In the genomic region with DNA sequence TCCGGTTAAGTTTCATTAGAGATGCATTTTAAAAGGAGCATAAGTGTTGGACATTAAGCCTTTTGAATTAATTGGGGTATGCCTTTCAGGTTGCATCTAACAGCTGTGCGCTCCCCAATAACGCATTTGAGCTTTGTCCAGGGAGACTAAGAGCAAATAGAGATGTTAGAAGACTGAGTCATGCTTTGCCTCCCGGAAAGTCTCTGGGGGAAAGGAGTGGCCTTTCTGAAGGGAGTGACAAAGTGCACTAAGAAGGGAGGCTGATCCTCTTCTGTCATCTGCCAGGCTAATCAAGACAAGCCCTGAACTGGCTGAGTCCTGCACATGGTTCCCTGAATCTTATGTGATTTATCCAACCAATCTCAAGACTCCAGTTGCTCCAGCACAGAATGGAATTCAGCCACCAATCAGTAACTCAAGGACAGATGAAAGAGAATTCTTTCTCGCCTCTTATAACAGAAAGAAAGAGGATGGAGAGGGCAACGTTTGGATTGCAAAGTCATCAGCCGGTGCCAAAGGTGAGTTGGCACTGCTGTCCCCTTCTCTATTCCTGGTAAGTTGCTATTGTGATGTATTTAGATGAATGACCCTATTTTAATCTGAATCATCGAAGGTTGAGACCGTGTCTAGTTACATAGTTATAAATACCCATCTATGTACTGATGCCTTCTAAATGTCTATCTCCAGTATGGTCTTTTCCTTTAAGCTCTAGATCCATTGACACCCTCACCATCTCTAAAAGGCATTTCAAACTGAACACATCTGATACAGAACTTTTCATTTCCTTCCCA, we compare ENCODE assay signal across 10 cellular contexts. TPM values are rescaled to one million over a fixed set of nuclear protein-coding genes. Genes with fewer than 3 reads are reported as not detected.
A peak's percentile ranks its signal among the peaks of the same experiment; 100 is the strongest.
DNase-seq lines count a peak whose midpoint lies in the region; ATAC-seq, FAIRE-seq and TF ChIP-seq lines count a peak whose summit lies in the region.
"Had no signal": no experiment of that assay in that cellular context is flagged by ENCODE, and none has a peak within 500 bp of the region (broad histone marks: within the 10 kb centered on the region; RNA-seq: fewer than 3 reads in every experiment).

No MANE protein-coding gene starts in this region.

- H3K79me1 ChIP-seq in trophoblast cell (ENCODE audit: low read length) = no peaks in the 10 kb centered on the region

- H3K27ac ChIP-seq in esophagus muscularis mucosa (replicated peaks in 1 of 4) = no peak overlapping the region
- no peak overlapping the region for H3K27ac ChIP-seq in trophoblast cell (ENCODE audit: low read depth, low read length)
- H3K27ac ChIP-seq in CD8-positive, alpha-beta T cell (ENCODE audit: low read depth, low read length) = no peak overlapping the region
- H3K27ac ChIP-seq in tibial artery = no peak overlapping the region

- no peaks in the 10 kb centered on the region for H3K9me3 Mint-ChIP-seq in CD8-positive, alpha-beta T cell
- H3K9me3 Mint-ChIP-seq: natural killer cell treated with Interleukin-12 subunit alpha and Interleukin-12 subunit beta and Interleukin-15 and Interleukin-18, amount 100 ng/mL, for 72 hours had no signal

- no peak overlapping the region for H2BK5ac ChIP-seq in trophoblast cell (ENCODE audit: low read depth, low read length, poor library complexity)

- H3K9me3 ChIP-seq in esophagus muscularis mucosa = no peaks in the 10 kb centered on the region
- H3K9me3 ChIP-seq in trophoblast cell (ENCODE audit: insufficient read depth, low read depth, low read length) = no peaks in the 10 kb centered on the region
- H3K9me3 ChIP-seq in CD8-positive, alpha-beta T cell (ENCODE audit: low read length) = no peaks in the 10 kb centered on the region
- H3K9me3 ChIP-seq in tibial artery = no peaks in the 10 kb centered on the region

- H3K4me1 ChIP-seq in esophagus muscularis mucosa (peaks cover 0 to 4% (median 2%) of the 10 kb centered on the region in 4 donors), trophoblast cell (ENCODE audit: control insufficient read depth in 1 of 2, insufficient read depth in 2 of 2, low read length in 2 of 2) (no peaks in the 10 kb centered on the region), tibial artery (peaks cover 0 to 12% (median 5%) of the 10 kb centered on the region in 4 donors)
- H3K4me1 ChIP-seq in CD8-positive, alpha-beta T cell (ENCODE audit: insufficient read depth, low read length) = no peaks in the 10 kb centered on the region

- CTCF ChIA-PET in CD8-positive, alpha-beta T cell (lab: Charles Lee) = interaction anchor here (1.2 to 5.5 kb wide), 3 partner anchors 11 to 13 kb away, joined by 3 to 30 read pairs (median 6); no protein-coding TSS in a partner anchor

- H3K9ac ChIP-seq in trophoblast cell (ENCODE audit: low read length) = no peak overlapping the region

- H3K4me2 ChIP-seq in trophoblast cell (ENCODE audit: low read length) = no peak overlapping the region

- no peak for TF ChIP-seq CTCF in esophagus muscularis mucosa (IDR thresholded peaks at IDR 0.05)
- no peak for TF ChIP-seq CTCF in CD8-positive, alpha-beta T cell (IDR thresholded peaks at IDR 0.05)
- TF ChIP-seq CTCF in tibial artery (IDR thresholded peaks at IDR 0.05) = no peak

- no peak overlapping the region for H4K12ac ChIP-seq in trophoblast cell (ENCODE audit: low read depth, low read length)

- H3K27me3 ChIP-seq in esophagus muscularis mucosa (no peaks in the 10 kb centered on the region), trophoblast cell (ENCODE audit: insufficient read depth, low read length) (no peaks in the 10 kb centered on the region), tibial artery (no peaks in the 10 kb centered on the region)
- H3K27me3 ChIP-seq in CD8-positive, alpha-beta T cell (ENCODE audit: insufficient read depth, low read length) = no peaks in the 10 kb centered on the region

- H3K4ac ChIP-seq in trophoblast cell (ENCODE audit: low read depth, low read length) = no peak overlapping the region

- intact Hi-C loops in esophagus muscularis mucosa (cut with DNase I) = no loop called here
- intact Hi-C loops in CD8-positive, alpha-beta T cell (cut with DNase I, micrococcal nuclease) = no loop called here
- intact Hi-C loops in tibial artery (cut with DNase I; ENCODE audit: low total_unique reads) = no loop called here

- no peak for FAIRE-seq in RCC 7860 (lab: Jason Lieb, UNC)

- H3K4me1 Mint-ChIP-seq in CD8-positive, alpha-beta T cell (ENCODE audit: low read depth) = no peaks in the 10 kb centered on the region

- ATAC-seq in CD8-positive, alpha-beta T cell = no peak
- ATAC-seq: natural killer cell treated with Interleukin-12 subunit alpha and Interleukin-12 subunit beta and Interleukin-15 and Interleukin-18, amount 100 ng/mL, for 72 hours had no signal

- no peak overlapping the region for H2BK120ac ChIP-seq in trophoblast cell (ENCODE audit: insufficient read depth, low read length, poor library complexity)

- H4K8ac ChIP-seq in trophoblast cell (ENCODE audit: low read depth, low read length) = no peak overlapping the region

- WGBS in esophagus muscularis mucosa = 79% methylated on average over 9 of the region's 9 CpGs
- no CpG with 5 or more reads among the region's 9 CpGs for WGBS in trophoblast cell (ENCODE audit: extremely low coverage, insufficient coverage, insufficient read length)

- H3K4me3 ChIP-seq in esophagus muscularis mucosa (no peak overlapping the region), trophoblast cell (ENCODE audit: low read depth, low read length) (no peak overlapping the region), tibial artery (no peak overlapping the region)
- H3K4me3 ChIP-seq in CD8-positive, alpha-beta T cell (ENCODE audit: low read depth, low read length) = no peak overlapping the region

- no peak overlapping the region for H2BK12ac ChIP-seq in trophoblast cell (ENCODE audit: low read length)

- H3K36me3 ChIP-seq in esophagus muscularis mucosa (peaks cover 0 to 24% (median 15%) of the 10 kb centered on the region in 4 donors), trophoblast cell (ENCODE audit: control insufficient read depth in 1 of 2, insufficient read depth in 2 of 2, low read length in 2 of 2) (peaks cover 3 to 7% of the 10 kb centered on the region in 2 experiments), tibial artery (peaks cover 9 to 24% (median 17%) of the 10 kb centered on the region in 3 donors)
- H3K36me3 ChIP-seq in CD8-positive, alpha-beta T cell (ENCODE audit: insufficient read depth, low read length) = peaks cover 7% of the 10 kb centered on the region

- H3K14ac ChIP-seq in trophoblast cell (ENCODE audit: low read length) = no peak overlapping the region

- no peak overlapping the region for H3K18ac ChIP-seq in trophoblast cell (ENCODE audit: low read length)

- no peak for TF ChIP-seq POLR2A in esophagus muscularis mucosa (IDR thresholded peaks at IDR 0.05; ENCODE audit: low read depth)

- H4K91ac ChIP-seq in trophoblast cell (ENCODE audit: low read depth, low read length) = no peak overlapping the region

- no peak overlapping the region for H3K4me3 Mint-ChIP-seq in CD8-positive, alpha-beta T cell
- H3K4me3 Mint-ChIP-seq: natural killer cell treated with Interleukin-12 subunit alpha and Interleukin-12 subunit beta and Interleukin-15 and Interleukin-18, amount 100 ng/mL, for 72 hours had no signal

- no peak overlapping the region for H3K27ac Mint-ChIP-seq in CD8-positive, alpha-beta T cell
- H3K27ac Mint-ChIP-seq: natural killer cell treated with Interleukin-12 subunit alpha and Interleukin-12 subunit beta and Interleukin-15 and Interleukin-18, amount 100 ng/mL, for 72 hours had no signal

- no peak overlapping the region for H2AK5ac ChIP-seq in trophoblast cell (ENCODE audit: low read length)

- H3K79me2 ChIP-seq in trophoblast cell (ENCODE audit: control insufficient read depth, insufficient read depth, low read length, poor library complexity) = no peaks in the 10 kb centered on the region

- H3K36me3 Mint-ChIP-seq in CD8-positive, alpha-beta T cell = peaks cover 12% of the 10 kb centered on the region
- H3K36me3 Mint-ChIP-seq: natural killer cell treated with Interleukin-12 subunit alpha and Interleukin-12 subunit beta and Interleukin-15 and Interleukin-18, amount 100 ng/mL, for 72 hours had no signal

- DNase-seq in GM04504 (ENCODE audit: low read depth) (peak; percentile 56), RCC 7860 (ENCODE audit: low spot score) (peak; percentile 45), esophagus muscularis mucosa (ENCODE audit: extremely low spot score) (peak; percentile 26), trophoblast cell (peak; percentile 12 to 31), GM19240 (ENCODE audit: insufficient read length, low spot score) (no peak), GF-D8 (lab: John Stamatoyannopoulos, UW) (no peak), tibial artery (no peak)
- no peak for DNase-seq in CD8-positive, alpha-beta T cell
- DNase-seq: activated gamma-delta T cell had no signal

- H3K23ac ChIP-seq in trophoblast cell (ENCODE audit: low read length) = no peak overlapping the region

- H3K27me3 Mint-ChIP-seq in CD8-positive, alpha-beta T cell (ENCODE audit: low read depth) = no peaks in the 10 kb centered on the region
- H3K27me3 Mint-ChIP-seq: natural killer cell treated with Interleukin-12 subunit alpha and Interleukin-12 subunit beta and Interleukin-15 and Interleukin-18, amount 100 ng/mL, for 72 hours had no signal

- POLR2A ChIA-PET in CD8-positive, alpha-beta T cell (lab: Charles Lee) = no interaction called here

- no peak for TF ChIP-seq EP300 in esophagus muscularis mucosa (IDR thresholded peaks at IDR 0.05)

- H2AFZ ChIP-seq in trophoblast cell (ENCODE audit: insufficient read depth, low read length, poor library complexity) = no peak overlapping the region

RNA-seq across cellular contexts. Expression of a gene that starts 12.1 kb away (rescaled TPM):
- 10 to 100 TPM; 25.8 to 29.2 (median 27.3) TPM for total RNA-seq in esophagus muscularis mucosa
- 16.4 TPM in 2 replicates for polyA plus RNA-seq in trophoblast cell (2013)
- total RNA-seq in CD8-positive, alpha-beta T cell = 1 to 10 TPM; 8.1 to 8.7 TPM

RNA-seq across cellular contexts. Expression of a gene that starts 48.2 kb away (rescaled TPM):
- 10 to 100 TPM in 3 of 4 donors, 1 to 10 TPM in 1; 10.0 to 12.4 (median 10.2) TPM for total RNA-seq in esophagus muscularis mucosa
- polyA plus RNA-seq in trophoblast cell (2013) = 5.2 and 5.4 TPM in 2 replicates
- 10 to 100 TPM; 10.0 to 11.0 TPM for total RNA-seq in CD8-positive, alpha-beta T cell

Comparison
In these comparisons a context has a peak if more than half of its experiments do, and no peak if none do; other contexts are left out.
1. DNase-seq: peak in GM04504 (single experiment), RCC 7860 (single experiment), esophagus muscularis mucosa (single experiment) and trophoblast cell (2 of 2); none in GM19240 (single experiment), CD8-positive, alpha-beta T cell (0 of 7), GF-D8 (single experiment) and tibial artery (0 of 2).